Comparison of ENCODE assay signal across 15 cellular contexts in the genomic region with DNA sequence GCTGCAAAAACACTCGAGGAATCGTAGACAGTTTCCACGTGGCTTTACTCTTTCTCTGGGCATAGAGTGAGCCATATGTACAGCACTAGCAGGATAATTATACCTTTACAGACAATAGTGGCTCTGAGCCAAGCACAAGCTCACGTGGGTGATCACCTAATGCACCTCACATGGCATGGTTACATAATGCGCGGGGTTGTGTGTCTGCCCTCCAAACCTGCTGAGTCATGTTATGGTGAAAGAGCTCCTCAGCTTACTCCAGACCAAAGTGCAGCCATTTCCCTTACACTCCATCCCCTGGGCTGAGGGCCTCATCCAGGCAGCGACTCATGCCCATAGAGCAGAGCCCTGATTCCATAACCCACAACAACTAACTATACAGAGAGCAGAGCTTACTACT.
A peak's percentile ranks its signal among the peaks of the same experiment; 100 is the strongest.
DNase-seq lines count a peak whose midpoint lies in the region; ATAC-seq, FAIRE-seq and TF ChIP-seq lines count a peak whose summit lies in the region.
"Had no signal": no experiment of that assay in that cellular context is flagged by ENCODE, and none has a peak within 500 bp of the region (broad histone marks: within the 10 kb centered on the region; RNA-seq: fewer than 3 reads in every experiment).

No MANE protein-coding gene starts in this region.

- H3K79me1 ChIP-seq in trophoblast cell (ENCODE audit: low read length), result no peaks in the 10 kb centered on the region

- ATAC-seq in HG02970 (IDR thresholded peaks at IDR 0.05; ENCODE audit: low FRiP score, unreplicated experiment), result no peak
- ATAC-seq: activated CD8-positive, alpha-beta T cell treated with anti-CD3 and anti-CD28 coated beads, Interleukin-2, amount 10 ng/mL, durations not matched to agents 7 days and 5 days had no signal

- DNase-seq in D341Med (ENCODE audit: low spot score) (peak; percentile 18), bronchial epithelial cell (ENCODE audit: low read depth) (peak; percentile 48), trophoblast cell (no peak), NCI-H1694 (lab: John Stamatoyannopoulos, UW) (no peak), NCI-H774 (lab: John Stamatoyannopoulos, UW) (no peak)
- DNase-seq: activated CD8-positive, alpha-beta T cell treated with anti-CD3 and anti-CD28 coated beads, Interleukin-2, amount 10 ng/mL, durations not matched to agents 7 days and 5 days; cerebellar nuclear complex; DMS79 treated with DMSO at 0.1 percent for 48 hours; retina; SK-N-SH had no signal

- WGBS in trophoblast cell (ENCODE audit: extremely low coverage, insufficient coverage, insufficient read length), result no CpG with 5 or more reads among the region's 7 CpGs

- H3K27me3 ChIP-seq in bronchial epithelial cell (ENCODE audit: control insufficient read depth, insufficient read depth, low read length), result no peaks in the 10 kb centered on the region
- no peaks in the 10 kb centered on the region for H3K27me3 ChIP-seq in trophoblast cell (ENCODE audit: insufficient read depth, low read length)
- H3K27me3 ChIP-seq: BLaER1, neural progenitor cell had no signal

- no peak overlapping the region for H2AFZ ChIP-seq in trophoblast cell (ENCODE audit: insufficient read depth, low read length, poor library complexity)
- H2AFZ ChIP-seq: neural progenitor cell had no signal

- H3K36me3 ChIP-seq in bronchial epithelial cell (ENCODE audit: control insufficient read depth, insufficient read depth, low read length) (no peaks in the 10 kb centered on the region), trophoblast cell (ENCODE audit: control insufficient read depth in 1 of 2, insufficient read depth in 2 of 2, low read length in 2 of 2) (no peaks in the 10 kb centered on the region)
- H3K36me3 ChIP-seq: BLaER1, neural progenitor cell had no signal

- H3K79me2 ChIP-seq in trophoblast cell (ENCODE audit: control insufficient read depth, insufficient read depth, low read length, poor library complexity), result no peaks in the 10 kb centered on the region

- H3K4me1 ChIP-seq in trophoblast cell (ENCODE audit: control insufficient read depth in 1 of 2, insufficient read depth in 2 of 2, low read length in 2 of 2), result peaks cover 2 to 4% of the 10 kb centered on the region in 2 experiments
- H3K4me1 ChIP-seq: BLaER1, neural progenitor cell had no signal

- no peak for TF ChIP-seq RAD21 in Ishikawa (IDR thresholded peaks at IDR 0.05; ENCODE audit: low read depth)

- no peak overlapping the region for H3K4me2 ChIP-seq in trophoblast cell (ENCODE audit: low read length)
- H3K4me2 ChIP-seq: BLaER1, neural progenitor cell, SK-N-SH had no signal

- H2BK12ac ChIP-seq in trophoblast cell (ENCODE audit: low read length), result no peak overlapping the region

- H3K9me3 ChIP-seq in trophoblast cell (ENCODE audit: insufficient read depth, low read depth, low read length), result peaks cover 2% of the 10 kb centered on the region
- H3K9me3 ChIP-seq: BLaER1, SK-N-SH had no signal

- no peak for TF ChIP-seq EP300 in Ishikawa (IDR thresholded peaks at IDR 0.05; ENCODE audit: borderline replicate concordance)

- H3K4me3 ChIP-seq in bronchial epithelial cell (ENCODE audit: low read depth, low read length), result no peak overlapping the region
- H3K4me3 ChIP-seq in trophoblast cell (ENCODE audit: low read depth, low read length), result no peak overlapping the region
- H3K4me3 ChIP-seq: BLaER1, neural progenitor cell had no signal

- H3K4ac ChIP-seq in trophoblast cell (ENCODE audit: low read depth, low read length), result no peak overlapping the region

- no peak for TF ChIP-seq CTCF in bronchial epithelial cell (IDR thresholded peaks at IDR 0.05; ENCODE audit: insufficient read depth, low read length, severe bottlenecking)

- H3K9ac ChIP-seq in trophoblast cell (ENCODE audit: low read length), result no peak overlapping the region
- H3K9ac ChIP-seq: BLaER1, neural progenitor cell, SK-N-SH had no signal

- no peak overlapping the region for H4K12ac ChIP-seq in trophoblast cell (ENCODE audit: low read depth, low read length)

- no peak overlapping the region for H3K23ac ChIP-seq in trophoblast cell (ENCODE audit: low read length)

- H3K14ac ChIP-seq in trophoblast cell (ENCODE audit: low read length), result no peak overlapping the region

- no peak overlapping the region for H2AK5ac ChIP-seq in trophoblast cell (ENCODE audit: low read length)

- no peak overlapping the region for H3K18ac ChIP-seq in trophoblast cell (ENCODE audit: low read length)

- H3K27ac ChIP-seq in trophoblast cell (ENCODE audit: low read depth, low read length), result no peak overlapping the region
- H3K27ac ChIP-seq: BLaER1, neural progenitor cell, VCaP had no signal

- H4K8ac ChIP-seq in trophoblast cell (ENCODE audit: low read depth, low read length), result peak overlapping the region; percentile 36

- H2BK5ac ChIP-seq in trophoblast cell (ENCODE audit: low read depth, low read length, poor library complexity), result no peak overlapping the region

- H2BK120ac ChIP-seq in trophoblast cell (ENCODE audit: insufficient read depth, low read length, poor library complexity), result no peak overlapping the region

- no peak overlapping the region for H4K91ac ChIP-seq in trophoblast cell (ENCODE audit: low read depth, low read length)

- FAIRE-seq in bronchial epithelial cell (lab: Jason Lieb, UNC), result no peak

TF ChIP-seq in Ishikawa, 13 proteins besides CTCF, POLR2A, EP300 and RAD21:
- TF ChIP-seq USF1 (IDR thresholded peaks at IDR 0.05) (peak; percentile 81), REST (IDR thresholded peaks at IDR 0.05; ENCODE audit: low read depth) (no peak), YY1 (IDR thresholded peaks at IDR 0.05; ENCODE audit: low read depth) (no peak; the same call in 1 of the 2 replicates), CREB1 (IDR thresholded peaks at IDR 0.05; ENCODE audit: low read depth) (no peak), EGR1 (IDR thresholded peaks at IDR 0.05) (no peak), TCF12 (IDR thresholded peaks at IDR 0.05; ENCODE audit: low read depth) (no peak), TEAD4 (IDR thresholded peaks at IDR 0.05) (no peak), CEBPB (IDR thresholded peaks at IDR 0.05) (peak; percentile 66), FOXM1 (IDR thresholded peaks at IDR 0.05; ENCODE audit: borderline replicate concordance, low read depth) (no peak), TAF1 (IDR thresholded peaks at IDR 0.05; ENCODE audit: low read depth) (no peak), NFIC (IDR thresholded peaks at IDR 0.05) (peak; percentile 75), ZBTB7A (IDR thresholded peaks at IDR 0.05; ENCODE audit: low read depth) (no peak)
- TF ChIP-seq, protein P1, sequence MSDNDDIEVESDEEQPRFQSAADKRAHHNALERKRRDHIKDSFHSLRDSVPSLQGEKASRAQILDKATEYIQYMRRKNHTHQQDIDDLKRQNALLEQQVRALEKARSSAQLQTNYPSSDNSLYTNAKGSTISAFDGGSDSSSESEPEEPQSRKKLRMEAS (IDR thresholded peaks at IDR 0.05), result peak; percentile 82

Comparison
In these comparisons a context has a peak if more than half of its experiments do, and no peak if none do; other contexts are left out.
1. DNase-seq: peak in D341Med (single experiment) and bronchial epithelial cell (single experiment); none in trophoblast cell (0 of 2), NCI-H1694 (single experiment) and NCI-H774 (single experiment).